13 cellular contexts compared by ENCODE assay signal in genomic region chr10:125002423-125003145, GRCh38.
DNase-seq lines count a peak whose midpoint lies in the region; ATAC-seq and TF ChIP-seq lines count a peak whose summit lies in the region.
"Had no signal": no experiment of that assay in that cellular context is flagged by ENCODE, and none has a peak within 500 bp of the region (broad histone marks: within the 10 kb centered on the region; RNA-seq: fewer than 3 reads in every experiment).

No MANE protein-coding gene starts in this region.

- 84 to 86% methylated on average over 19 to 24 of the region's 28 CpGs for WGBS in tibial nerve, 2 donors

- H3K4me1 ChIP-seq in tibial nerve = peaks cover 3 to 73% (median 43%) of the 10 kb centered on the region in 4 donors
- H3K4me1 ChIP-seq: colonic mucosa had no signal

- H3K9me3 Mint-ChIP-seq in activated naive CD8-positive, alpha-beta T cell treated with anti-CD3 and anti-CD28 coated beads, Interleukin-2, amount 10 ng/mL, durations not matched to agents 7 days and 5 days = no peaks in the 10 kb centered on the region
- no peaks in the 10 kb centered on the region for H3K9me3 Mint-ChIP-seq in activated naive CD8-positive, alpha-beta T cell treated with anti-CD3 and anti-CD28 coated beads, Interleukin-2, amount 50 U/mL, for 24 hours
- no peaks in the 10 kb centered on the region for H3K9me3 Mint-ChIP-seq in chondrocyte (ENCODE audit: low read depth)
- no peaks in the 10 kb centered on the region for H3K9me3 Mint-ChIP-seq in stimulated activated effector memory CD8-positive, alpha-beta T cell treated with anti-CD3 and anti-CD28 coated beads, Interleukin-12 subunit alpha, Interleukin-12 subunit beta, amount 100 ng/mL, for 72 hours

- H3K27ac ChIP-seq in tibial nerve = peak overlapping the region in 3 of 4 donors; percentile 65 to 84 (median 74)
- H3K27ac ChIP-seq: colonic mucosa had no signal

- TF ChIP-seq CTCF in chondrocyte (IDR thresholded peaks at IDR 0.05) (no peak), tibial nerve (IDR thresholded peaks at IDR 0.05) (no peak)

- DNase-seq in activated naive CD8-positive, alpha-beta T cell treated with anti-CD3 and anti-CD28 coated beads, Interleukin-2, amount 10 ng/mL, durations not matched to agents 7 days and 5 days = peak; percentile 16
- no peak for DNase-seq in activated naive CD8-positive, alpha-beta T cell treated with anti-CD3 and anti-CD28 coated beads, Interleukin-2, amount 50 U/mL, for 24 hours
- DNase-seq in chondrocyte (ENCODE audit: low spot score) = peak; percentile 90
- DNase-seq in mesenteric fat pad (ENCODE audit: low spot score) = peak; percentile 86
- no peak for DNase-seq in tibial nerve (ENCODE audit: low spot score in 2 of 2)
- DNase-seq in HUDEP-2 (lab: John Stamatoyannopoulos, UW; ENCODE audit: unreplicated experiment in 76 of 76) = no peak
- DNase-seq in stimulated activated CD4-positive, alpha-beta T cell treated with anti-CD3 and anti-CD28 coated beads, Interleukin-12 subunit alpha, Interleukin-12 subunit beta, amount 100 ng/mL, for 4 hours = no peak
- DNase-seq in stimulated activated effector memory CD8-positive, alpha-beta T cell treated with anti-CD3 and anti-CD28 coated beads, Interleukin-12 subunit alpha, Interleukin-12 subunit beta, amount 100 ng/mL, for 72 hours (ENCODE audit: low spot score in 2 of 2) = no peak
- DNase-seq: AML-193, colonic mucosa, NCI-H2081, NCI-H526 had no signal

- ATAC-seq in activated naive CD8-positive, alpha-beta T cell treated with anti-CD3 and anti-CD28 coated beads, Interleukin-2, amount 10 ng/mL, durations not matched to agents 7 days and 5 days (ENCODE audit: low read depth) = no peak
- ATAC-seq in activated naive CD8-positive, alpha-beta T cell treated with anti-CD3 and anti-CD28 coated beads, Interleukin-2, amount 50 U/mL, for 24 hours = no peak
- no peak for ATAC-seq in stimulated activated effector memory CD8-positive, alpha-beta T cell treated with anti-CD3 and anti-CD28 coated beads, Interleukin-12 subunit alpha, Interleukin-12 subunit beta, amount 100 ng/mL, for 72 hours

- no peak overlapping the region for H3K4me3 Mint-ChIP-seq in activated naive CD8-positive, alpha-beta T cell treated with anti-CD3 and anti-CD28 coated beads, Interleukin-2, amount 10 ng/mL, durations not matched to agents 7 days and 5 days
- no peak overlapping the region for H3K4me3 Mint-ChIP-seq in activated naive CD8-positive, alpha-beta T cell treated with anti-CD3 and anti-CD28 coated beads, Interleukin-2, amount 50 U/mL, for 24 hours
- no peak overlapping the region for H3K4me3 Mint-ChIP-seq in chondrocyte (ENCODE audit: unreplicated experiment)
- no peak overlapping the region for H3K4me3 Mint-ChIP-seq in stimulated activated effector memory CD8-positive, alpha-beta T cell treated with anti-CD3 and anti-CD28 coated beads, Interleukin-12 subunit alpha, Interleukin-12 subunit beta, amount 100 ng/mL, for 72 hours
- H3K4me3 Mint-ChIP-seq: GM23338 had no signal

- TF ChIP-seq POLR2A in tibial nerve (IDR thresholded peaks at IDR 0.05) = no peak

- H3K9me3 ChIP-seq in tibial nerve = no peaks in the 10 kb centered on the region
- H3K9me3 ChIP-seq: colonic mucosa had no signal

- no peaks in the 10 kb centered on the region for H3K4me1 Mint-ChIP-seq in activated naive CD8-positive, alpha-beta T cell treated with anti-CD3 and anti-CD28 coated beads, Interleukin-2, amount 10 ng/mL, durations not matched to agents 7 days and 5 days
- H3K4me1 Mint-ChIP-seq in activated naive CD8-positive, alpha-beta T cell treated with anti-CD3 and anti-CD28 coated beads, Interleukin-2, amount 50 U/mL, for 24 hours = no peaks in the 10 kb centered on the region
- peaks cover 73% of the 10 kb centered on the region for H3K4me1 Mint-ChIP-seq in chondrocyte (ENCODE audit: low read depth)
- H3K4me1 Mint-ChIP-seq in stimulated activated effector memory CD8-positive, alpha-beta T cell treated with anti-CD3 and anti-CD28 coated beads, Interleukin-12 subunit alpha, Interleukin-12 subunit beta, amount 100 ng/mL, for 72 hours = no peaks in the 10 kb centered on the region

- H3K36me3 Mint-ChIP-seq in activated naive CD8-positive, alpha-beta T cell treated with anti-CD3 and anti-CD28 coated beads, Interleukin-2, amount 10 ng/mL, durations not matched to agents 7 days and 5 days = no peaks in the 10 kb centered on the region
- no peaks in the 10 kb centered on the region for H3K36me3 Mint-ChIP-seq in activated naive CD8-positive, alpha-beta T cell treated with anti-CD3 and anti-CD28 coated beads, Interleukin-2, amount 50 U/mL, for 24 hours (ENCODE audit: low read depth)
- peaks cover 8% of the 10 kb centered on the region for H3K36me3 Mint-ChIP-seq in chondrocyte (ENCODE audit: low read depth)
- no peaks in the 10 kb centered on the region for H3K36me3 Mint-ChIP-seq in stimulated activated effector memory CD8-positive, alpha-beta T cell treated with anti-CD3 and anti-CD28 coated beads, Interleukin-12 subunit alpha, Interleukin-12 subunit beta, amount 100 ng/mL, for 72 hours

- no peak for TF ChIP-seq EP300 in tibial nerve (IDR thresholded peaks at IDR 0.05)

- POLR2A ChIA-PET in activated naive CD8-positive, alpha-beta T cell treated with anti-CD3 and anti-CD28 coated beads, Interleukin-2, amount 10 ng/mL, durations not matched to agents 7 days and 5 days (lab: Charles Lee) = no interaction called here

- no peak overlapping the region for H3K27ac Mint-ChIP-seq in activated naive CD8-positive, alpha-beta T cell treated with anti-CD3 and anti-CD28 coated beads, Interleukin-2, amount 10 ng/mL, durations not matched to agents 7 days and 5 days
- no peak overlapping the region for H3K27ac Mint-ChIP-seq in activated naive CD8-positive, alpha-beta T cell treated with anti-CD3 and anti-CD28 coated beads, Interleukin-2, amount 50 U/mL, for 24 hours
- H3K27ac Mint-ChIP-seq in chondrocyte (ENCODE audit: unreplicated experiment) = no peak overlapping the region
- no peak overlapping the region for H3K27ac Mint-ChIP-seq in stimulated activated effector memory CD8-positive, alpha-beta T cell treated with anti-CD3 and anti-CD28 coated beads, Interleukin-12 subunit alpha, Interleukin-12 subunit beta, amount 100 ng/mL, for 72 hours
- H3K27ac Mint-ChIP-seq: GM23338 had no signal

- no peak overlapping the region for H3K4me3 ChIP-seq in tibial nerve
- H3K4me3 ChIP-seq: colonic mucosa, GM23338 had no signal

- H3K36me3 ChIP-seq in tibial nerve = peaks cover 0 to 34% (median 7%) of the 10 kb centered on the region in 3 donors

- no peaks in the 10 kb centered on the region for H3K27me3 ChIP-seq in tibial nerve
- H3K27me3 ChIP-seq: colonic mucosa had no signal

- no peaks in the 10 kb centered on the region for H3K27me3 Mint-ChIP-seq in activated naive CD8-positive, alpha-beta T cell treated with anti-CD3 and anti-CD28 coated beads, Interleukin-2, amount 10 ng/mL, durations not matched to agents 7 days and 5 days
- no peaks in the 10 kb centered on the region for H3K27me3 Mint-ChIP-seq in activated naive CD8-positive, alpha-beta T cell treated with anti-CD3 and anti-CD28 coated beads, Interleukin-2, amount 50 U/mL, for 24 hours
- H3K27me3 Mint-ChIP-seq in chondrocyte (ENCODE audit: low read depth) = no peaks in the 10 kb centered on the region

Comparison
In these comparisons a context has a peak if more than half of its experiments do, and no peak if none do; other contexts are left out.
1. DNase-seq: peak in activated naive CD8-positive, alpha-beta T cell treated with anti-CD3 and anti-CD28 coated beads, Interleukin-2, amount 10 ng/mL, durations not matched to agents 7 days and 5 days (single experiment), chondrocyte (single experiment) and mesenteric fat pad (single experiment); none in activated naive CD8-positive, alpha-beta T cell treated with anti-CD3 and anti-CD28 coated beads, Interleukin-2, amount 50 U/mL, for 24 hours (single experiment), tibial nerve (0 of 2), HUDEP-2 (0 of 76), stimulated activated CD4-positive, alpha-beta T cell treated with anti-CD3 and anti-CD28 coated beads, Interleukin-12 subunit alpha, Interleukin-12 subunit beta, amount 100 ng/mL, for 4 hours (single experiment) and stimulated activated effector memory CD8-positive, alpha-beta T cell treated with anti-CD3 and anti-CD28 coated beads, Interleukin-12 subunit alpha, Interleukin-12 subunit beta, amount 100 ng/mL, for 72 hours (0 of 2).